In genomic region chr11:87173185-87174039, GRCh38 we compare ENCODE assay signal across 12 cellular contexts.
DNase-seq lines count a peak whose midpoint lies in the region; ATAC-seq, FAIRE-seq and TF ChIP-seq lines count a peak whose summit lies in the region.
"Had no signal": no experiment of that assay in that cellular context is flagged by ENCODE, and none has a peak within 500 bp of the region (broad histone marks: within the 10 kb centered on the region; RNA-seq: fewer than 3 reads in every experiment).

No MANE protein-coding gene starts in this region.

- DNase-seq in AG04449 (ENCODE audit: low read depth, low spot score) (peak; percentile 9), HFFc6 (peak; percentile 74), keratinocyte (ENCODE audit: low read depth, low spot score) (no peak), H7 (no peak), SKM-1 treated with dmso at 0.1 percent for 144 hours (lab: John Stamatoyannopoulos, UW; ENCODE audit: unreplicated experiment) (no peak), pons (ENCODE audit: low spot score) (no peak)
- DNase-seq: activated CD4-positive, alpha-beta T cell treated with anti-CD3 and anti-CD28 coated beads for 36 hours; effector CD4-positive, alpha-beta T cell; NCI-H1694 treated with DMSO at 0.1 percent for 48 hours; occipital lobe had no signal

- H3K27ac ChIP-seq in keratinocyte (ENCODE audit: control insufficient read depth, insufficient read depth, low read length): peak overlapping the region; percentile 36
- no peak overlapping the region for H3K27ac ChIP-seq in gastroesophageal sphincter

- TF ChIP-seq EP300 in gastroesophageal sphincter (IDR thresholded peaks at IDR 0.05): no peak

- peaks cover 20% of the 10 kb centered on the region for H3K36me3 Mint-ChIP-seq in HFFc6 (ENCODE audit: low read depth)

- no peak for TF ChIP-seq CTCF in AG04449 (IDR thresholded peaks at IDR 0.05; ENCODE audit: insufficient read depth, low read length, missing control alignments)
- no peak for TF ChIP-seq CTCF in HFFc6 (IDR thresholded peaks at IDR 0.05)
- TF ChIP-seq CTCF in keratinocyte (optimal IDR thresholded peaks at IDR 0.05 in 1 of 3, IDR thresholded peaks at IDR 0.05 in 1 of 3, conservative IDR thresholded peaks at IDR 0.05 in 1 of 3; ENCODE audit: extremely low read depth in 1 of 3, insufficient read depth in 2 of 3, low read length in 3 of 3): no peak
- TF ChIP-seq CTCF in gastroesophageal sphincter (IDR thresholded peaks at IDR 0.05): no peak

- H3K27ac Mint-ChIP-seq in HFFc6: peak overlapping the region; percentile 72
- H3K27ac Mint-ChIP-seq: activated CD4-positive, alpha-beta T cell treated with anti-CD3 and anti-CD28 coated beads for 36 hours had no signal

- ATAC-seq in SK-N-SH treated with all-trans-retinoic acid at 6 μM for 48 hours: peak; percentile 97
- ATAC-seq in gastroesophageal sphincter: no peak
- ATAC-seq: activated CD4-positive, alpha-beta T cell treated with anti-CD3 and anti-CD28 coated beads for 36 hours had no signal

- H3K27me3 Mint-ChIP-seq in HFFc6 (ENCODE audit: insufficient read depth): no peaks in the 10 kb centered on the region
- H3K27me3 Mint-ChIP-seq: activated CD4-positive, alpha-beta T cell treated with anti-CD3 and anti-CD28 coated beads for 36 hours had no signal

- H3K9me3 ChIP-seq in keratinocyte (ENCODE audit: control insufficient read depth, low read depth, low read length): peaks cover 2% of the 10 kb centered on the region
- H3K9me3 ChIP-seq in gastroesophageal sphincter: peaks cover 0 to 10% (median 0%) of the 10 kb centered on the region in 3 donors

- WGBS in gastroesophageal sphincter (ENCODE audit: low coverage in 1 of 2), 2 donors: 70 to 86% methylated on average over 3 of the region's 3 CpGs

- H3K4me1 ChIP-seq in keratinocyte (ENCODE audit: control insufficient read depth, extremely low read depth, insufficient read depth, low read length) (peaks cover 15% of the 10 kb centered on the region), gastroesophageal sphincter (peaks cover 0 to 7% (median 0%) of the 10 kb centered on the region in 3 donors)

- peaks cover 39% of the 10 kb centered on the region for H3K4me1 Mint-ChIP-seq in HFFc6 (ENCODE audit: low read depth)

- POLR2A ChIA-PET in AG04449 (lab: Yijun Ruan, JAX): no interaction called here

- H3K9me3 Mint-ChIP-seq in HFFc6: peaks cover 16% of the 10 kb centered on the region

- H3K9me1 ChIP-seq in keratinocyte (ENCODE audit: control insufficient read depth, extremely low read depth, insufficient read depth, low read length): no peaks in the 10 kb centered on the region

- no peaks in the 10 kb centered on the region for H3K79me2 ChIP-seq in keratinocyte (ENCODE audit: control insufficient read depth, insufficient read depth, low read length)

- dilution Hi-C loops in keratinocyte (cut with MboI; ENCODE audit: extremely low pct_ligation_motif_present, low sequenced_read_pairs): no loop called here

- H3K4me3 ChIP-seq in AG04449 (ENCODE audit: low read depth, low read length): no peak overlapping the region
- no peak overlapping the region for H3K4me3 ChIP-seq in keratinocyte (ENCODE audit: control insufficient read depth in 2 of 3, extremely low read depth in 1 of 3, insufficient read depth in 2 of 3, low read depth in 1 of 3, low read length in 3 of 3)
- no peak overlapping the region for H3K4me3 ChIP-seq in H7 (ENCODE audit: insufficient read depth, low read depth, low read length)
- H3K4me3 ChIP-seq in gastroesophageal sphincter: no peak overlapping the region

- no peaks in the 10 kb centered on the region for H4K20me1 ChIP-seq in keratinocyte (ENCODE audit: control insufficient read depth, extremely low read depth, insufficient read depth, low read length)

- H3K36me3 ChIP-seq in keratinocyte (ENCODE audit: control insufficient read depth in 2 of 2, extremely low read depth in 1 of 2, insufficient read depth in 2 of 2, low read length in 2 of 2) (peaks cover 0 to 2% of the 10 kb centered on the region in 2 experiments), H7 (replicated peaks; ENCODE audit: control insufficient read depth, insufficient read depth, low read length) (no peaks in the 10 kb centered on the region; the same call in 1 of the 2 replicates), gastroesophageal sphincter (peaks cover 0 to 7% of the 10 kb centered on the region in 2 donors)

- no peak for FAIRE-seq in keratinocyte (lab: Jason Lieb, UNC)

- H3K4me3 Mint-ChIP-seq in HFFc6: no peak overlapping the region
- H3K4me3 Mint-ChIP-seq: activated CD4-positive, alpha-beta T cell treated with anti-CD3 and anti-CD28 coated beads for 36 hours had no signal

- CTCF ChIA-PET in AG04449 (lab: Yijun Ruan, JAX): no interaction called here

- peak overlapping the region; percentile 31 for H3K4me2 ChIP-seq in keratinocyte (ENCODE audit: control insufficient read depth, extremely low read depth, insufficient read depth, low read depth, low read length)

- H3K9ac ChIP-seq in keratinocyte (ENCODE audit: control insufficient read depth, extremely low read depth, insufficient read depth, low read length): no peak overlapping the region

- H2AFZ ChIP-seq in keratinocyte (ENCODE audit: control insufficient read depth, low read length): no peak overlapping the region

- H3K27me3 ChIP-seq in keratinocyte (ENCODE audit: control insufficient read depth, extremely low read depth, insufficient read depth, low read length) (no peaks in the 10 kb centered on the region), H7 (ENCODE audit: control insufficient read depth, insufficient read depth, low read length) (no peaks in the 10 kb centered on the region), gastroesophageal sphincter (no peaks in the 10 kb centered on the region)

- no peak for TF ChIP-seq POLR2A in gastroesophageal sphincter (IDR thresholded peaks at IDR 0.05)

TF ChIP-seq in SK-N-SH treated with all-trans-retinoic acid at 6 μM for 48 hours, 23 proteins besides CTCF, POLR2A, EP300 and RAD21 (continues in another document):
- no peak for TF ChIP-seq ISL1 (CRISPR knock-in tag; IDR thresholded peaks at IDR 0.05)
- TF ChIP-seq BACH2 (CRISPR knock-in tag; IDR thresholded peaks at IDR 0.05; ENCODE audit: borderline replicate concordance): no peak
- TF ChIP-seq ZFP30 (CRISPR knock-in tag; IDR thresholded peaks at IDR 0.05): no peak
- no peak for TF ChIP-seq ESRRG (CRISPR knock-in tag; IDR thresholded peaks at IDR 0.05)
- no peak for TF ChIP-seq ZFP3 (CRISPR knock-in tag; IDR thresholded peaks at IDR 0.05)
- no peak for TF ChIP-seq PPARA (CRISPR knock-in tag; IDR thresholded peaks at IDR 0.05; ENCODE audit: borderline replicate concordance)
- TF ChIP-seq ZNF8 (CRISPR knock-in tag; IDR thresholded peaks at IDR 0.05): no peak
- TF ChIP-seq RARB (CRISPR knock-in tag; IDR thresholded peaks at IDR 0.05): no peak
- no peak for TF ChIP-seq ZC3H10 (CRISPR knock-in tag; IDR thresholded peaks at IDR 0.05)
- no peak for TF ChIP-seq OSR1 (CRISPR knock-in tag; IDR thresholded peaks at IDR 0.05)
- TF ChIP-seq ARNTL (CRISPR knock-in tag; IDR thresholded peaks at IDR 0.05; ENCODE audit: borderline replicate concordance, low read depth): no peak
- TF ChIP-seq ZNF565 (CRISPR knock-in tag; conservative IDR thresholded peaks at IDR 0.05; ENCODE audit: low read depth): no peak
- no peak for TF ChIP-seq GLIS3 (CRISPR knock-in tag; IDR thresholded peaks at IDR 0.05)
- TF ChIP-seq CSRNP3 (CRISPR knock-in tag; IDR thresholded peaks at IDR 0.05): no peak
- TF ChIP-seq TSHZ2 (CRISPR knock-in tag; IDR thresholded peaks at IDR 0.05): no peak
- no peak for TF ChIP-seq CSDC2 (CRISPR knock-in tag; IDR thresholded peaks at IDR 0.05)

Comparison
In these comparisons a context has a peak if more than half of its experiments do, and no peak if none do; other contexts are left out.
1. DNase-seq: peak in AG04449 (single experiment) and HFFc6 (single experiment); none in keratinocyte (single experiment), H7 (single experiment), SKM-1 treated with dmso at 0.1 percent for 144 hours (single experiment) and pons (single experiment).